Comparison of ENCODE assay signal across 8 cellular contexts in the genomic region with DNA sequence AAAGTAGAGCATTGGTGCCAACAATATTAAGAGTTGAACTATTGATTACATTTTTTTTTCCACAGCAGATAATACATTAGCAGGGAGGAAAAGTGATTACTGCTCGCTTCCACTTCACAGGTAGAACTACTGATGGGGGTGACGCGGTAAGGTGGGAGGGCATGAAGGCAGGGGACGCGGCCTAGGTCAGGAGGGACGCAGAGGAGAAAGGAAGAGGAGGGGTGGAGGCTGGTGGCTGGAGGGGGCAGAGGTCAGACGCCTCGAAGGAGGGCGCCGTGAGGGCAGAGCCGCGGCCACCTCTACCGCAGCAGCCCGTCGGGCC. TPM values are rescaled to one million over a fixed set of nuclear protein-coding genes. Genes with fewer than 3 reads are reported as not detected.
A peak's percentile ranks its signal among the peaks of the same experiment; 100 is the strongest.
DNase-seq lines count a peak whose midpoint lies in the region; ATAC-seq, FAIRE-seq and TF ChIP-seq lines count a peak whose summit lies in the region.
"Had no signal": no experiment of that assay in that cellular context is flagged by ENCODE, and none has a peak within 500 bp of the region (broad histone marks: within the 10 kb centered on the region; RNA-seq: fewer than 3 reads in every experiment).

No MANE protein-coding gene starts in this region.

- ATAC-seq in GM21528 (IDR thresholded peaks at IDR 0.05; ENCODE audit: low FRiP score, unreplicated experiment) (peak; percentile 17), RWPE2 (ENCODE audit: low read depth) (peak; percentile 19; the same call in 2 of the 3 replicates), gastroesophageal sphincter (no peak), HG03432 (IDR thresholded peaks at IDR 0.05; ENCODE audit: unreplicated experiment) (no peak)

- H3K79me2 ChIP-seq in smooth muscle cell (ENCODE audit: low read depth): peaks cover 14% of the 10 kb centered on the region

- no peaks in the 10 kb centered on the region for H3F3A ChIP-seq in smooth muscle cell (ENCODE audit: low read depth)

- H3K4me2 ChIP-seq in smooth muscle cell: peak overlapping the region; percentile 85

- no peaks in the 10 kb centered on the region for H3K27me3 ChIP-seq in RWPE2 (ENCODE audit: insufficient read depth, poor library complexity, severe bottlenecking)
- H3K27me3 ChIP-seq in gastroesophageal sphincter: no peaks in the 10 kb centered on the region
- no peaks in the 10 kb centered on the region for H3K27me3 ChIP-seq in smooth muscle cell (ENCODE audit: low read depth)

- peak overlapping the region; percentile 84 for H2AFZ ChIP-seq in smooth muscle cell (ENCODE audit: low read depth)

- H3K27ac ChIP-seq in RWPE2 (ENCODE audit: poor library complexity, severe bottlenecking) (peak overlapping the region; percentile 75), gastroesophageal sphincter (peak overlapping the region in 3 of 4 donors; percentile 97 to 99 (median 97)), smooth muscle cell (ENCODE audit: low read depth) (peak overlapping the region; percentile 62)

- H3K4me1 ChIP-seq in RWPE2 (ENCODE audit: insufficient read depth, poor library complexity, severe bottlenecking): peaks cover 7% of the 10 kb centered on the region
- peaks cover 0 to 32% (median 7%) of the 10 kb centered on the region in 3 donors for H3K4me1 ChIP-seq in gastroesophageal sphincter
- peaks cover 12% of the 10 kb centered on the region for H3K4me1 ChIP-seq in smooth muscle cell (ENCODE audit: low read depth)

- TF ChIP-seq CTCF in RWPE2 (IDR thresholded peaks at IDR 0.05; ENCODE audit: poor library complexity, severe bottlenecking): no peak
- TF ChIP-seq CTCF in gastroesophageal sphincter (IDR thresholded peaks at IDR 0.05): no peak
- TF ChIP-seq CTCF in smooth muscle cell (IDR thresholded peaks at IDR 0.05; ENCODE audit: borderline replicate concordance, insufficient read depth, poor library complexity, severe bottlenecking): no peak

- H4K20me1 ChIP-seq in smooth muscle cell (ENCODE audit: low read depth): no peaks in the 10 kb centered on the region

- TF ChIP-seq EP300 in gastroesophageal sphincter (IDR thresholded peaks at IDR 0.05): no peak

- H3K9ac ChIP-seq in smooth muscle cell (ENCODE audit: low read depth): no peak overlapping the region

- no peak for TF ChIP-seq POLR2A in gastroesophageal sphincter (IDR thresholded peaks at IDR 0.05)
- TF ChIP-seq POLR2A in GM12892 (IDR thresholded peaks at IDR 0.05; ENCODE audit: low read depth, low read length): no peak

- no peaks in the 10 kb centered on the region for H3K9me3 ChIP-seq in RWPE2 (ENCODE audit: severe bottlenecking)
- H3K9me3 ChIP-seq in gastroesophageal sphincter: no peaks in the 10 kb centered on the region
- H3K9me3 ChIP-seq in smooth muscle cell (replicated peaks; ENCODE audit: low read depth): no peaks in the 10 kb centered on the region

- H3K36me3 ChIP-seq in RWPE2 (ENCODE audit: low read depth) (no peaks in the 10 kb centered on the region), gastroesophageal sphincter (no peaks in the 10 kb centered on the region), smooth muscle cell (ENCODE audit: low read depth) (no peaks in the 10 kb centered on the region)

- DNase-seq in RWPE2 (ENCODE audit: low spot score): no peak
- no peak for DNase-seq in smooth muscle cell (lab: John Stamatoyannopoulos, UW; ENCODE audit: unreplicated experiment)
- DNase-seq in HuH-7 (ENCODE audit: low spot score): no peak
- no peak for DNase-seq in GM12892 (ENCODE audit: insufficient read length)

- no peak for FAIRE-seq in GM12892 (lab: Jason Lieb, UNC)
- FAIRE-seq: TTC549 had no signal

- 7 to 37% methylated on average over 3 to 13 of the region's 15 CpGs for WGBS in gastroesophageal sphincter (ENCODE audit: low coverage in 1 of 2), 2 donors
- WGBS in smooth muscle cell (ENCODE audit: low lambda C conversion rate): 12% methylated on average over 12 of the region's 15 CpGs

- H3K4me3 ChIP-seq in RWPE2 (ENCODE audit: severe bottlenecking) (peak overlapping the region; percentile 98), gastroesophageal sphincter (peak overlapping the region; percentile 71 to 78), smooth muscle cell (peak overlapping the region; percentile 87)

RNA-seq across cellular contexts. Expression of gene B3GLCT, which starts 0.3 kb away (rescaled TPM):
- total RNA-seq in gastroesophageal sphincter: 10 to 100 TPM in 1 of 4 donors, 1 to 10 TPM in 3; 6.2 to 15.2 (median 7.8) TPM
- 16.5 and 17.7 TPM in 2 replicates for total RNA-seq in smooth muscle cell
- 8.0 and 8.8 TPM in 2 replicates for polyA plus RNA-seq in smooth muscle cell
- 0.21 TPM for polyA plus RNA-seq in GM12892 (2012; ENCODE audit: missing spikeins)

RNA-seq across cellular contexts. Expression of gene HSPH1, which starts 37.8 kb away (rescaled TPM):
- total RNA-seq in gastroesophageal sphincter: 10 to 100 TPM; 36.5 to 47.0 (median 42.2) TPM
- total RNA-seq in smooth muscle cell: 62.7 and 81.4 TPM in 2 replicates
- 39.2 and 45.4 TPM in 2 replicates for polyA plus RNA-seq in smooth muscle cell
- 61.2 TPM for polyA plus RNA-seq in GM12892 (2012; ENCODE audit: missing spikeins)

Comparison
In these comparisons a context has a peak if more than half of its experiments do, and no peak if none do; other contexts are left out.
1. ATAC-seq: peak in GM21528 (single experiment) and RWPE2 (single experiment); none in gastroesophageal sphincter (single experiment) and HG03432 (single experiment).
2. Peak in every context shown above with its lines, with median percentiles within 50 percentile points of each other: H3K27ac ChIP-seq and H3K4me3 ChIP-seq.